ENCODE assay signal across 1 cellular context in the genomic region with DNA sequence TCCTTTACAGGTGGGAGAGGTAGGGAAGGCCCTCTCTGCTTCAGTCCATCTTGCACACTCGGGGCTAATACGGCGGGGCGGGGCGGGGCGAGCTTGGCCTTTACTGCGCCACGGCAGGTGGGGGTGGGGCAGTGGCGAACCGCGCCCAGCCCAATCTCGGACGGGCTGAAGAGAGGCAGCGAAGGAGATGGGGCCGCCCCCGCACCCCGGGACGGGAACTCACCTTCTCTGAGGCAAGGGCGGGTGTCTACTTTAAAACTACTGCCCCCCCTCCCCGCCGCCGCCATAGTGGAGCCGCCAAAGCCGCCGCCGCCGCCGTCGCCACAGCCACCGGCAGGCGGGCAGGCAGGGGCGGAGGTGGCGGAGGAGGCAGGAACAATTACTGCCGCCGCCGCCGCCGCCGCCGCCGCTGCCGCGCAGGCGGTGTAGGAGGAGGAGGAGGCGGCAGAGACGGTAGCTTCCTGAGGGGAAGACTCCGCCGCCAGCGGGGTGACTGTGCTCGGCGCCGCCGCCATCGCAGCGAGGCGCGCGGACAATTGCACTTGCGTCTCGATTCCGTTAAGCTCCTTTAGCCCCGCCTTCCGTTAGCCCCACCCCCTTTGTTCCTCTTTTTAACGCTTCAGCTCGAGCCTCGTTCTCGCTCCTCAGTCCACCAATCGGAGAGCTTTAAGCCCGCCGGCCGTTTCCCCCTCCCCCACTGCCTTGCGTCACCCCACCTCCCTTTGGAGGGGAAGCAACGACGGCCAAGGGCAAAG.
A peak's percentile ranks its signal among the peaks of the same experiment; 100 is the strongest.
TF ChIP-seq lines count a peak whose summit lies in the region.

A gene (minus strand): TSS at position 534 of the 755 bp plus-strand sequence. CDS start 19 bp downstream, at position 515.

TF ChIP-seq in K562, 482 proteins besides CTCF, POLR2A, EP300 and RAD21 (continued from another document):
- TF ChIP-seq LCOR (CRISPR knock-in tag; IDR thresholded peaks at IDR 0.05), result 0 out of 2 replicates have a peak, but pooled peaks have one; percentile 44
- TF ChIP-seq, protein P1, sequence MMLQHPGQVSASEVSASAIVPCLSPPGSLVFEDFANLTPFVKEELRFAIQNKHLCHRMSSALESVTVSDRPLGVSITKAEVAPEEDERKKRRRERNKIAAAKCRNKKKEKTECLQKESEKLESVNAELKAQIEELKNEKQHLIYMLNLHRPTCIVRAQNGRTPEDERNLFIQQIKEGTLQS (IDR thresholded peaks at IDR 0.05), result peak; percentile 89
- TF ChIP-seq, protein P1 (CRISPR knock-in tag; conservative IDR thresholded peaks at IDR 0.05), result 0 out of 2 replicates have a peak, but pooled peaks have one; percentile 47
- peak; percentile 37 for TF ChIP-seq POLR2B (IDR thresholded peaks at IDR 0.05; ENCODE audit: low read depth, partially characterized antibody)
- TF ChIP-seq, protein P2, sequence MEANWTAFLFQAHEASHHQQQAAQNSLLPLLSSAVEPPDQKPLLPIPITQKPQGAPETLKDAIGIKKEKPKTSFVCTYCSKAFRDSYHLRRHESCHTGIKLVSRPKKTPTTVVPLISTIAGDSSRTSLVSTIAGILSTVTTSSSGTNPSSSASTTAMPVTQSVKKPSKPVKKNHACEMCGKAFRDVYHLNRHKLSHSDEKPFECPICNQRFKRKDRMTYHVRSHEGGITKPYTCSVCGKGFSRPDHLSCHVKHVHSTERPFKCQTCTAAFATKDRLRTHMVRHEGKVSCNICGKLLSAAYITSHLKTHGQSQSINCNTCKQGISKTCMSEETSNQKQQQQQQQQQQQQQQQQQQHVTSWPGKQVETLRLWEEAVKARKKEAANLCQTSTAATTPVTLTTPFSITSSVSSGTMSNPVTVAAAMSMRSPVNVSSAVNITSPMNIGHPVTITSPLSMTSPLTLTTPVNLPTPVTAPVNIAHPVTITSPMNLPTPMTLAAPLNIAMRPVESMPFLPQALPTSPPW (CRISPR knock-in tag; IDR thresholded peaks at IDR 0.05), result peak; percentile 62
- no peak for TF ChIP-seq ZNF3 (CRISPR knock-in tag; IDR thresholded peaks at IDR 0.05)
- TF ChIP-seq CHD2 (IDR thresholded peaks at IDR 0.05; ENCODE audit: low read depth, low read length), result peak; percentile 31; the same call in 1 of the 2 replicates
- TF ChIP-seq CCNT2 (IDR thresholded peaks at IDR 0.05; ENCODE audit: borderline replicate concordance, extremely low read depth, insufficient read length, low read depth, low read length), result no peak
- TF ChIP-seq OTX1 (CRISPR knock-in tag; IDR thresholded peaks at IDR 0.05), result no peak
- TF ChIP-seq ZNF408 (CRISPR knock-in tag; IDR thresholded peaks at IDR 0.05; ENCODE audit: low read depth), result no peak
- TF ChIP-seq NR2C1 (IDR thresholded peaks at IDR 0.05), result peak; percentile 90
- TF ChIP-seq NR2C1 (tag; IDR thresholded peaks at IDR 0.05), result no peak
- TF ChIP-seq MAZ (CRISPR knock-in tag; conservative IDR thresholded peaks at IDR 0.05 in 1 of 2, IDR thresholded peaks at IDR 0.05 in 1 of 2), result peak in 1 of 2 experiments; percentile 9; a peak in 2 of 4 replicates
- TF ChIP-seq CXXC5 (CRISPR knock-in tag; IDR thresholded peaks at IDR 0.05), result peak; percentile 80; the same call in 1 of the 2 replicates
- no peak for TF ChIP-seq ILF3 (IDR thresholded peaks at IDR 0.05; ENCODE audit: borderline replicate concordance)
- peak; percentile 44; the same call in 1 of the 2 replicates for TF ChIP-seq ZNF316 (IDR thresholded peaks at IDR 0.05)
- TF ChIP-seq KLF13 (tag; IDR thresholded peaks at IDR 0.05; ENCODE audit: borderline replicate concordance, low read depth), result no peak
- peak; percentile 84; the same call in 1 of the 2 replicates for TF ChIP-seq CEBPG (CRISPR knock-in tag; IDR thresholded peaks at IDR 0.05)
- TF ChIP-seq CEBPG (tag; conservative IDR thresholded peaks at IDR 0.05 in 1 of 2, IDR thresholded peaks at IDR 0.05 in 1 of 2), result peak; percentile 60 to 70
- TF ChIP-seq ZFX (CRISPR knock-in tag; IDR thresholded peaks at IDR 0.05), result peak; percentile 49
- TF ChIP-seq, protein P3, sequence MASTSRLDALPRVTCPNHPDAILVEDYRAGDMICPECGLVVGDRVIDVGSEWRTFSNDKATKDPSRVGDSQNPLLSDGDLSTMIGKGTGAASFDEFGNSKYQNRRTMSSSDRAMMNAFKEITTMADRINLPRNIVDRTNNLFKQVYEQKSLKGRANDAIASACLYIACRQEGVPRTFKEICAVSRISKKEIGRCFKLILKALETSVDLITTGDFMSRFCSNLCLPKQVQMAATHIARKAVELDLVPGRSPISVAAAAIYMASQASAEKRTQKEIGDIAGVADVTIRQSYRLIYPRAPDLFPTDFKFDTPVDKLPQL (IDR thresholded peaks at IDR 0.05; ENCODE audit: extremely low read depth, insufficient read length), result no peak
- peak; percentile 52 to 78 (median 70) for TF ChIP-seq YY1 (IDR thresholded peaks at IDR 0.05; ENCODE audit: borderline replicate concordance in 1 of 3, control insufficient read depth in 1 of 3, extremely low read depth in 1 of 3, insufficient read depth in 3 of 3, insufficient read length in 1 of 3, insufficient replicate concordance in 2 of 3, low read depth in 1 of 3, low read length in 2 of 3)
- peak; percentile 47 for TF ChIP-seq EGR1 (conservative IDR thresholded peaks at IDR 0.05)
- no peak for TF ChIP-seq FOXA3 (CRISPR knock-in tag; conservative IDR thresholded peaks at IDR 0.05 in 1 of 2, IDR thresholded peaks at IDR 0.05 in 1 of 2)
- TF ChIP-seq, protein P4, sequence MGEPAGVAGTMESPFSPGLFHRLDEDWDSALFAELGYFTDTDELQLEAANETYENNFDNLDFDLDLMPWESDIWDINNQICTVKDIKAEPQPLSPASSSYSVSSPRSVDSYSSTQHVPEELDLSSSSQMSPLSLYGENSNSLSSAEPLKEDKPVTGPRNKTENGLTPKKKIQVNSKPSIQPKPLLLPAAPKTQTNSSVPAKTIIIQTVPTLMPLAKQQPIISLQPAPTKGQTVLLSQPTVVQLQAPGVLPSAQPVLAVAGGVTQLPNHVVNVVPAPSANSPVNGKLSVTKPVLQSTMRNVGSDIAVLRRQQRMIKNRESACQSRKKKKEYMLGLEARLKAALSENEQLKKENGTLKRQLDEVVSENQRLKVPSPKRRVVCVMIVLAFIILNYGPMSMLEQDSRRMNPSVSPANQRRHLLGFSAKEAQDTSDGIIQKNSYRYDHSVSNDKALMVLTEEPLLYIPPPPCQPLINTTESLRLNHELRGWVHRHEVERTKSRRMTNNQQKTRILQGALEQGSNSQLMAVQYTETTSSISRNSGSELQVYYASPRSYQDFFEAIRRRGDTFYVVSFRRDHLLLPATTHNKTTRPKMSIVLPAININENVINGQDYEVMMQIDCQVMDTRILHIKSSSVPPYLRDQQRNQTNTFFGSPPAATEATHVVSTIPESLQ (CRISPR knock-in tag; IDR thresholded peaks at IDR 0.05), result 0 out of 2 replicates have a peak, but pooled peaks have one; percentile 39
- peak; percentile 60 for TF ChIP-seq HNRNPLL (IDR thresholded peaks at IDR 0.05; ENCODE audit: low read depth, low read length, poor library complexity, severe bottlenecking)
- TF ChIP-seq RFX5 (IDR thresholded peaks at IDR 0.05; ENCODE audit: low read depth, low read length), result no peak
- TF ChIP-seq ZNF239 (CRISPR knock-in tag; IDR thresholded peaks at IDR 0.05), result no peak
- TF ChIP-seq, protein P5, sequence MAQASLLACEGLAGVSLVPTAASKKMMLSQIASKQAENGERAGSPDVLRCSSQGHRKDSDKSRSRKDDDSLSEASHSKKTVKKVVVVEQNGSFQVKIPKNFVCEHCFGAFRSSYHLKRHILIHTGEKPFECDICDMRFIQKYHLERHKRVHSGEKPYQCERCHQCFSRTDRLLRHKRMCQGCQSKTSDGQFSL (CRISPR knock-in tag; IDR thresholded peaks at IDR 0.05), result peak; percentile 78
- TF ChIP-seq, protein P5 (tag; IDR thresholded peaks at IDR 0.05), result peak in 1 of 2 experiments; percentile 57; a peak in 2 of 4 replicates
- no peak for TF ChIP-seq TCF7L2 (IDR thresholded peaks at IDR 0.05; ENCODE audit: low read depth, low read length)
- TF ChIP-seq CEBPB (tag; IDR thresholded peaks at IDR 0.05), result peak; percentile 69
- TF ChIP-seq ATF7 (IDR thresholded peaks at IDR 0.05), result peak; percentile 57; the same call in 1 of the 2 replicates
- TF ChIP-seq, protein P6, sequence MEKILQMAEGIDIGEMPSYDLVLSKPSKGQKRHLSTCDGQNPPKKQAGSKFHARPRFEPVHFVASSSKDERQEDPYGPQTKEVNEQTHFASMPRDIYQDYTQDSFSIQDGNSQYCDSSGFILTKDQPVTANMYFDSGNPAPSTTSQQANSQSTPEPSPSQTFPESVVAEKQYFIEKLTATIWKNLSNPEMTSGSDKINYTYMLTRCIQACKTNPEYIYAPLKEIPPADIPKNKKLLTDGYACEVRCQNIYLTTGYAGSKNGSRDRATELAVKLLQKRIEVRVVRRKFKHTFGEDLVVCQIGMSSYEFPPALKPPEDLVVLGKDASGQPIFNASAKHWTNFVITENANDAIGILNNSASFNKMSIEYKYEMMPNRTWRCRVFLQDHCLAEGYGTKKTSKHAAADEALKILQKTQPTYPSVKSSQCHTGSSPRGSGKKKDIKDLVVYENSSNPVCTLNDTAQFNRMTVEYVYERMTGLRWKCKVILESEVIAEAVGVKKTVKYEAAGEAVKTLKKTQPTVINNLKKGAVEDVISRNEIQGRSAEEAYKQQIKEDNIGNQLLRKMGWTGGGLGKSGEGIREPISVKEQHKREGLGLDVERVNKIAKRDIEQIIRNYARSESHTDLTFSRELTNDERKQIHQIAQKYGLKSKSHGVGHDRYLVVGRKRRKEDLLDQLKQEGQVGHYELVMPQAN (IDR thresholded peaks at IDR 0.05; ENCODE audit: borderline replicate concordance), result no peak
- TF ChIP-seq U2AF1 (optimal IDR thresholded peaks at IDR 0.05; ENCODE audit: low read depth, low read length), result no peak
- peak; percentile 42; the same call in 1 of the 2 replicates for TF ChIP-seq ZNF384 (IDR thresholded peaks at IDR 0.05; ENCODE audit: low read depth, low read length)
- peak in 1 of 2 experiments; percentile 43; a peak in 1 of 4 replicates for TF ChIP-seq NONO (IDR thresholded peaks at IDR 0.05; ENCODE audit: low read depth in 2 of 2, low read length in 1 of 2)
- peak; percentile 60; the same call in 1 of the 2 replicates for TF ChIP-seq RNF2 (IDR thresholded peaks at IDR 0.05)
- TF ChIP-seq PML (IDR thresholded peaks at IDR 0.05; ENCODE audit: low read length), result peak; percentile 28; the same call in 1 of the 2 replicates
- TF ChIP-seq RBFOX2 (IDR thresholded peaks at IDR 0.05; ENCODE audit: low read depth, low read length), result peak; percentile 89
- TF ChIP-seq CREM (IDR thresholded peaks at IDR 0.05; ENCODE audit: low read depth), result peak; percentile 50; the same call in 1 of the 2 replicates
- TF ChIP-seq TRIM24 (IDR thresholded peaks at IDR 0.05), result peak in 1 of 2 experiments; percentile 78; a peak in 3 of 4 replicates
- TF ChIP-seq JUND (IDR thresholded peaks at IDR 0.05; ENCODE audit: borderline replicate concordance, low read depth, low read length), result peak; percentile 71
- TF ChIP-seq JUND (tag; IDR thresholded peaks at IDR 0.05; ENCODE audit: borderline replicate concordance, low read depth, low read length), result no peak
- no peak for TF ChIP-seq ZNF717 (CRISPR knock-in tag; IDR thresholded peaks at IDR 0.05)
- TF ChIP-seq PHF8 (IDR thresholded peaks at IDR 0.05; ENCODE audit: borderline replicate concordance, low read length), result peak; percentile 45; the same call in 1 of the 2 replicates
- TF ChIP-seq, protein P7, sequence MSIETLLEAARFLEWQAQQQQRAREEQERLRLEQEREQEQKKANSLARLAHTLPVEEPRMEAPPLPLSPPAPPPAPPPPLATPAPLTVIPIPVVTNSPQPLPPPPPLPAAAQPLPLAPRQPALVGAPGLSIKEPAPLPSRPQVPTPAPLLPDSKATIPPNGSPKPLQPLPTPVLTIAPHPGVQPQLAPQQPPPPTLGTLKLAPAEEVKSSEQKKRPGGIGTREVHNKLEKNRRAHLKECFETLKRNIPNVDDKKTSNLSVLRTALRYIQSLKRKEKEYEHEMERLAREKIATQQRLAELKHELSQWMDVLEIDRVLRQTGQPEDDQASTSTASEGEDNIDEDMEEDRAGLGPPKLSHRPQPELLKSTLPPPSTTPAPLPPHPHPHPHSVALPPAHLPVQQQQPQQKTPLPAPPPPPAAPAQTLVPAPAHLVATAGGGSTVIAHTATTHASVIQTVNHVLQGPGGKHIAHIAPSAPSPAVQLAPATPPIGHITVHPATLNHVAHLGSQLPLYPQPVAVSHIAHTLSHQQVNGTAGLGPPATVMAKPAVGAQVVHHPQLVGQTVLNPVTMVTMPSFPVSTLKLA (conservative IDR thresholded peaks at IDR 0.05), result 0 out of 4 replicates have a peak, but pooled peaks of 1 of the 2 experiments have one; percentile 8
- TF ChIP-seq EP400 (IDR thresholded peaks at IDR 0.05), result peak; percentile 69
- peak; percentile 70 for TF ChIP-seq POLR2H (tag; IDR thresholded peaks at IDR 0.05; ENCODE audit: low read depth)
- TF ChIP-seq ATF1 (CRISPR knock-in tag; IDR thresholded peaks at IDR 0.05), result no peak
- peak; percentile 65 for TF ChIP-seq ATF1 (tag; IDR thresholded peaks at IDR 0.05)
- TF ChIP-seq JUN (IDR thresholded peaks at IDR 0.05; ENCODE audit: borderline replicate concordance, low read depth, low read length), result peak; percentile 38; the same call in 1 of the 2 replicates
- TF ChIP-seq JUN (CRISPR knock-in tag; IDR thresholded peaks at IDR 0.05; ENCODE audit: borderline replicate concordance), result no peak
- peak; percentile 51 for TF ChIP-seq CTBP1 (IDR thresholded peaks at IDR 0.05; ENCODE audit: borderline replicate concordance)
- peak; percentile 60 to 69 for TF ChIP-seq NRF1 (conservative IDR thresholded peaks at IDR 0.05 in 1 of 2, IDR thresholded peaks at IDR 0.05 in 1 of 2)
